In the genomic region with DNA sequence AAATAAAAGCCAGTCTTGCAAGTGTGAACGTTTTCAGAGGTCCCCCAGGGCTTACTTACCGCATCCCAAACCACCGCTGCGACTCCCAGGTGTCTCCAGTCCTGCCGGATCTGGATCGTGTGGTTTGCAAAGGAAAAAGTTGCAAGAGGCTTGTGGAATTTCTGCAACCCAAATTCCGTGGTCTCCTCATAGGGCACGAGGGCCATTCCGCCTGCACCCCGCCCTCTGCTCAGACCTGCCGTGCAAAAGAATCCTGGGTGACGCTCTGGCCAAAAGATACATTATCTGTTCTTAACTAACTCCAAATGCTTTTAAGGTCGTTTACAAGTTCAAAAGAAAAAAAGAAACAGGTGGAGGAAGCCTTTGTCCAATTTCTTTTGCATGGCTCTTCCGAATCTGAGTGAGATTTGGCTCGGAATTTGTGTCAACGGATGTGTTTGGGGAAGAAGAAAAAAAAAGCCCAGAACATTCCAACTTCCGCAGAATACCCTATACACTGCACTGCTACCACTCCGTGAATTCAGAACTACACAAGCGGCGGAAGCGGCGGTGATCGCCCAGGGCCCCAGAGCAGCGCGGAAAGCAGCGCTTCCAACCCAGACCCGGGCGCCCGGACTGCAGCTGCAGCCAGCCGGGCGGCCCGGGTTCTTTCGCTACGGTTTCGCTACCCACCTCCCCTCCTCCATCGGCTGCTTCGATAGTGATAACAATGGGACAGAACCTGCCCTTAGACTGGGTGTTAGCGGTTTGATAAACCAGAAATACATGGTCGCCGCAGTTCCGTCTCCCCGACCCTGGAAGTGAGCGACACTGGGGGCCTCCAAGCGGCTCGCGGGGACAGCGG, we compare ENCODE assay signal across 1 cellular context.
A peak's percentile ranks its signal among the peaks of the same experiment; 100 is the strongest.
TF ChIP-seq lines count a peak whose summit lies in the region.

No MANE protein-coding gene starts in this region.

TF ChIP-seq in GM12878, 131 proteins besides CTCF, POLR2A, EP300 and RAD21 (continued from another document):
- TF ChIP-seq, protein P1, sequence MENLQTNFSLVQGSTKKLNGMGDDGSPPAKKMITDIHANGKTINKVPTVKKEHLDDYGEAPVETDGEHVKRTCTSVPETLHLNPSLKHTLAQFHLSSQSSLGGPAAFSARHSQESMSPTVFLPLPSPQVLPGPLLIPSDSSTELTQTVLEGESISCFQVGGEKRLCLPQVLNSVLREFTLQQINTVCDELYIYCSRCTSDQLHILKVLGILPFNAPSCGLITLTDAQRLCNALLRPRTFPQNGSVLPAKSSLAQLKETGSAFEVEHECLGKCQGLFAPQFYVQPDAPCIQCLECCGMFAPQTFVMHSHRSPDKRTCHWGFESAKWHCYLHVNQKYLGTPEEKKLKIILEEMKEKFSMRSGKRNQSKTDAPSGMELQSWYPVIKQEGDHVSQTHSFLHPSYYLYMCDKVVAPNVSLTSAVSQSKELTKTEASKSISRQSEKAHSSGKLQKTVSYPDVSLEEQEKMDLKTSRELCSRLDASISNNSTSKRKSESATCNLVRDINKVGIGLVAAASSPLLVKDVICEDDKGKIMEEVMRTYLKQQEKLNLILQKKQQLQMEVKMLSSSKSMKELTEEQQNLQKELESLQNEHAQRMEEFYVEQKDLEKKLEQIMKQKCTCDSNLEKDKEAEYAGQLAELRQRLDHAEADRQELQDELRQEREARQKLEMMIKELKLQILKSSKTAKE (IDR thresholded peaks at IDR 0.05; ENCODE audit: low read depth, poor library complexity, severe bottlenecking) = no peak
- TF ChIP-seq SMAD1 (IDR thresholded peaks at IDR 0.05; ENCODE audit: low read depth, partially characterized antibody) (no peak), ZSCAN29 (IDR thresholded peaks at IDR 0.05) (0 out of 2 replicates have a peak, but pooled peaks have one; percentile 4), ZZZ3 (IDR thresholded peaks at IDR 0.05; ENCODE audit: control insufficient read depth, insufficient read length, low read depth) (no peak), TCF12 (IDR thresholded peaks at IDR 0.05; ENCODE audit: low read depth, low read length) (peak; percentile 73; the same call in 1 of the 2 replicates), TCF3 (IDR thresholded peaks at IDR 0.05; ENCODE audit: borderline replicate concordance, insufficient read depth, low read depth, low read length) (0 out of 2 replicates have a peak, but pooled peaks have one; percentile 31), CHD1 (IDR thresholded peaks at IDR 0.05; ENCODE audit: low read depth, low read length) (0 out of 2 replicates have a peak, but pooled peaks have one; percentile 22), HDAC6 (IDR thresholded peaks at IDR 0.05; ENCODE audit: unreplicated experiment) (peak; percentile 18), SREBF2 (IDR thresholded peaks at IDR 0.05; ENCODE audit: low read length) (no peak), PAX5 (IDR thresholded peaks at IDR 0.05; ENCODE audit: borderline replicate concordance, low read depth, low read length) (0 out of 2 replicates have a peak, but pooled peaks have one; percentile 11), TAF1 (IDR thresholded peaks at IDR 0.05; ENCODE audit: borderline replicate concordance, low read depth, low read length) (peak; percentile 76; the same call in 1 of the 2 replicates), CREM (IDR thresholded peaks at IDR 0.05; ENCODE audit: low read depth) (0 out of 2 replicates have a peak, but pooled peaks have one; percentile 5), EED (IDR thresholded peaks at IDR 0.05; ENCODE audit: low read depth) (peak; percentile 44; the same call in 1 of the 2 replicates), WRNIP1 (IDR thresholded peaks at IDR 0.05; ENCODE audit: borderline replicate concordance, low read depth, low read length) (no peak), IKZF2 (IDR thresholded peaks at IDR 0.05) (peak in 1 of 2 experiments; percentile 32; a peak in 2 of 4 replicates), POU2F2 (IDR thresholded peaks at IDR 0.05; ENCODE audit: borderline replicate concordance, low read depth, low read length) (peak; percentile 56; the same call in 1 of the 3 replicates), FOXM1 (IDR thresholded peaks at IDR 0.05; ENCODE audit: low read depth, low read length) (peak; percentile 11; the same call in 1 of the 2 replicates), CBFB (IDR thresholded peaks at IDR 0.05; ENCODE audit: low read depth) (0 out of 2 replicates have a peak, but pooled peaks have one; percentile 25), MEF2A (IDR thresholded peaks at IDR 0.05; ENCODE audit: insufficient read depth, low read depth, low read length) (0 out of 2 replicates have a peak, but pooled peaks have one; percentile 12), POLR2AphosphoS5 (IDR thresholded peaks at IDR 0.05; ENCODE audit: low read length) (peak; percentile 65; the same call in 1 of the 2 replicates), GABPA (IDR thresholded peaks at IDR 0.05; ENCODE audit: low read depth) (peak; percentile 14; the same call in 1 of the 2 replicates), TCF7 (IDR thresholded peaks at IDR 0.05; ENCODE audit: borderline replicate concordance) (no peak), MXI1 (IDR thresholded peaks at IDR 0.05; ENCODE audit: low read depth, low read length) (peak; percentile 48; the same call in 1 of the 2 replicates), NBN (IDR thresholded peaks at IDR 0.05) (peak; percentile 11; the same call in 1 of the 2 replicates)
- TF ChIP-seq, protein P2, sequence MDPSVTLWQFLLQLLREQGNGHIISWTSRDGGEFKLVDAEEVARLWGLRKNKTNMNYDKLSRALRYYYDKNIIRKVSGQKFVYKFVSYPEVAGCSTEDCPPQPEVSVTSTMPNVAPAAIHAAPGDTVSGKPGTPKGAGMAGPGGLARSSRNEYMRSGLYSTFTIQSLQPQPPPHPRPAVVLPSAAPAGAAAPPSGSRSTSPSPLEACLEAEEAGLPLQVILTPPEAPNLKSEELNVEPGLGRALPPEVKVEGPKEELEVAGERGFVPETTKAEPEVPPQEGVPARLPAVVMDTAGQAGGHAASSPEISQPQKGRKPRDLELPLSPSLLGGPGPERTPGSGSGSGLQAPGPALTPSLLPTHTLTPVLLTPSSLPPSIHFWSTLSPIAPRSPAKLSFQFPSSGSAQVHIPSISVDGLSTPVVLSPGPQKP (IDR thresholded peaks at IDR 0.05; ENCODE audit: low read depth, low read length) = peak; percentile 32; the same call in 1 of the 2 replicates
- TF ChIP-seq, protein P3, sequence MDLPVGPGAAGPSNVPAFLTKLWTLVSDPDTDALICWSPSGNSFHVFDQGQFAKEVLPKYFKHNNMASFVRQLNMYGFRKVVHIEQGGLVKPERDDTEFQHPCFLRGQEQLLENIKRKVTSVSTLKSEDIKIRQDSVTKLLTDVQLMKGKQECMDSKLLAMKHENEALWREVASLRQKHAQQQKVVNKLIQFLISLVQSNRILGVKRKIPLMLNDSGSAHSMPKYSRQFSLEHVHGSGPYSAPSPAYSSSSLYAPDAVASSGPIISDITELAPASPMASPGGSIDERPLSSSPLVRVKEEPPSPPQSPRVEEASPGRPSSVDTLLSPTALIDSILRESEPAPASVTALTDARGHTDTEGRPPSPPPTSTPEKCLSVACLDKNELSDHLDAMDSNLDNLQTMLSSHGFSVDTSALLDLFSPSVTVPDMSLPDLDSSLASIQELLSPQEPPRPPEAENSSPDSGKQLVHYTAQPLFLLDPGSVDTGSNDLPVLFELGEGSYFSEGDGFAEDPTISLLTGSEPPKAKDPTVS (IDR thresholded peaks at IDR 0.05; ENCODE audit: low read depth, low read length) = 0 out of 2 replicates have a peak, but pooled peaks have one; percentile 50
- TF ChIP-seq, protein P4, sequence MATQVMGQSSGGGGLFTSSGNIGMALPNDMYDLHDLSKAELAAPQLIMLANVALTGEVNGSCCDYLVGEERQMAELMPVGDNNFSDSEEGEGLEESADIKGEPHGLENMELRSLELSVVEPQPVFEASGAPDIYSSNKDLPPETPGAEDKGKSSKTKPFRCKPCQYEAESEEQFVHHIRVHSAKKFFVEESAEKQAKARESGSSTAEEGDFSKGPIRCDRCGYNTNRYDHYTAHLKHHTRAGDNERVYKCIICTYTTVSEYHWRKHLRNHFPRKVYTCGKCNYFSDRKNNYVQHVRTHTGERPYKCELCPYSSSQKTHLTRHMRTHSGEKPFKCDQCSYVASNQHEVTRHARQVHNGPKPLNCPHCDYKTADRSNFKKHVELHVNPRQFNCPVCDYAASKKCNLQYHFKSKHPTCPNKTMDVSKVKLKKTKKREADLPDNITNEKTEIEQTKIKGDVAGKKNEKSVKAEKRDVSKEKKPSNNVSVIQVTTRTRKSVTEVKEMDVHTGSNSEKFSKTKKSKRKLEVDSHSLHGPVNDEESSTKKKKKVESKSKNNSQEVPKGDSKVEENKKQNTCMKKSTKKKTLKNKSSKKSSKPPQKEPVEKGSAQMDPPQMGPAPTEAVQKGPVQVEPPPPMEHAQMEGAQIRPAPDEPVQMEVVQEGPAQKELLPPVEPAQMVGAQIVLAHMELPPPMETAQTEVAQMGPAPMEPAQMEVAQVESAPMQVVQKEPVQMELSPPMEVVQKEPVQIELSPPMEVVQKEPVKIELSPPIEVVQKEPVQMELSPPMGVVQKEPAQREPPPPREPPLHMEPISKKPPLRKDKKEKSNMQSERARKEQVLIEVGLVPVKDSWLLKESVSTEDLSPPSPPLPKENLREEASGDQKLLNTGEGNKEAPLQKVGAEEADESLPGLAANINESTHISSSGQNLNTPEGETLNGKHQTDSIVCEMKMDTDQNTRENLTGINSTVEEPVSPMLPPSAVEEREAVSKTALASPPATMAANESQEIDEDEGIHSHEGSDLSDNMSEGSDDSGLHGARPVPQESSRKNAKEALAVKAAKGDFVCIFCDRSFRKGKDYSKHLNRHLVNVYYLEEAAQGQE (IDR thresholded peaks at IDR 0.05; ENCODE audit: low read depth, low read length) = no peak
